In the genomic region with DNA sequence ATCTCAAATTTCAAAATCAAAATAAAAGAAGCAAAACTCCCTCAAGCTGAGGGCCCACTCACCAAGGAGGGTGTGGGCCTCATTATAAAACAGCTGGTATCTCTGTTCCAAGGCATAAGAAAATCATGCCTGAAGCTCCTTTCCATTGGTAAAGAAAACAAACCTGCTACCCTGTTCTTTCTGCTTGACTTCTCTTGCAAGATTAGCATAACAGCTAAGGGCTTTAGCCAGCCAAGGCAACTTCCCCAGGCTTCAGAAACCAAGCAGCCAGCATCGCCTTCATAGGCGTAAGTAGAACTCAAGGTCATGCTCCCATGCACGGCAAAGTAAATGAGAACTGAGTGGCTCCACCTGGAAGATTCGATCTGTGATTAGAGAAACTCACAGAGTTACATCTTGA, we compare ENCODE assay signal across 2 cellular contexts.
TF ChIP-seq lines count a peak whose summit lies in the region.

No MANE protein-coding gene starts in this region.

TF ChIP-seq in GM23338, 12 proteins besides CTCF, POLR2A, EP300 and RAD21 (continues in another document):
- TF ChIP-seq, protein P1, sequence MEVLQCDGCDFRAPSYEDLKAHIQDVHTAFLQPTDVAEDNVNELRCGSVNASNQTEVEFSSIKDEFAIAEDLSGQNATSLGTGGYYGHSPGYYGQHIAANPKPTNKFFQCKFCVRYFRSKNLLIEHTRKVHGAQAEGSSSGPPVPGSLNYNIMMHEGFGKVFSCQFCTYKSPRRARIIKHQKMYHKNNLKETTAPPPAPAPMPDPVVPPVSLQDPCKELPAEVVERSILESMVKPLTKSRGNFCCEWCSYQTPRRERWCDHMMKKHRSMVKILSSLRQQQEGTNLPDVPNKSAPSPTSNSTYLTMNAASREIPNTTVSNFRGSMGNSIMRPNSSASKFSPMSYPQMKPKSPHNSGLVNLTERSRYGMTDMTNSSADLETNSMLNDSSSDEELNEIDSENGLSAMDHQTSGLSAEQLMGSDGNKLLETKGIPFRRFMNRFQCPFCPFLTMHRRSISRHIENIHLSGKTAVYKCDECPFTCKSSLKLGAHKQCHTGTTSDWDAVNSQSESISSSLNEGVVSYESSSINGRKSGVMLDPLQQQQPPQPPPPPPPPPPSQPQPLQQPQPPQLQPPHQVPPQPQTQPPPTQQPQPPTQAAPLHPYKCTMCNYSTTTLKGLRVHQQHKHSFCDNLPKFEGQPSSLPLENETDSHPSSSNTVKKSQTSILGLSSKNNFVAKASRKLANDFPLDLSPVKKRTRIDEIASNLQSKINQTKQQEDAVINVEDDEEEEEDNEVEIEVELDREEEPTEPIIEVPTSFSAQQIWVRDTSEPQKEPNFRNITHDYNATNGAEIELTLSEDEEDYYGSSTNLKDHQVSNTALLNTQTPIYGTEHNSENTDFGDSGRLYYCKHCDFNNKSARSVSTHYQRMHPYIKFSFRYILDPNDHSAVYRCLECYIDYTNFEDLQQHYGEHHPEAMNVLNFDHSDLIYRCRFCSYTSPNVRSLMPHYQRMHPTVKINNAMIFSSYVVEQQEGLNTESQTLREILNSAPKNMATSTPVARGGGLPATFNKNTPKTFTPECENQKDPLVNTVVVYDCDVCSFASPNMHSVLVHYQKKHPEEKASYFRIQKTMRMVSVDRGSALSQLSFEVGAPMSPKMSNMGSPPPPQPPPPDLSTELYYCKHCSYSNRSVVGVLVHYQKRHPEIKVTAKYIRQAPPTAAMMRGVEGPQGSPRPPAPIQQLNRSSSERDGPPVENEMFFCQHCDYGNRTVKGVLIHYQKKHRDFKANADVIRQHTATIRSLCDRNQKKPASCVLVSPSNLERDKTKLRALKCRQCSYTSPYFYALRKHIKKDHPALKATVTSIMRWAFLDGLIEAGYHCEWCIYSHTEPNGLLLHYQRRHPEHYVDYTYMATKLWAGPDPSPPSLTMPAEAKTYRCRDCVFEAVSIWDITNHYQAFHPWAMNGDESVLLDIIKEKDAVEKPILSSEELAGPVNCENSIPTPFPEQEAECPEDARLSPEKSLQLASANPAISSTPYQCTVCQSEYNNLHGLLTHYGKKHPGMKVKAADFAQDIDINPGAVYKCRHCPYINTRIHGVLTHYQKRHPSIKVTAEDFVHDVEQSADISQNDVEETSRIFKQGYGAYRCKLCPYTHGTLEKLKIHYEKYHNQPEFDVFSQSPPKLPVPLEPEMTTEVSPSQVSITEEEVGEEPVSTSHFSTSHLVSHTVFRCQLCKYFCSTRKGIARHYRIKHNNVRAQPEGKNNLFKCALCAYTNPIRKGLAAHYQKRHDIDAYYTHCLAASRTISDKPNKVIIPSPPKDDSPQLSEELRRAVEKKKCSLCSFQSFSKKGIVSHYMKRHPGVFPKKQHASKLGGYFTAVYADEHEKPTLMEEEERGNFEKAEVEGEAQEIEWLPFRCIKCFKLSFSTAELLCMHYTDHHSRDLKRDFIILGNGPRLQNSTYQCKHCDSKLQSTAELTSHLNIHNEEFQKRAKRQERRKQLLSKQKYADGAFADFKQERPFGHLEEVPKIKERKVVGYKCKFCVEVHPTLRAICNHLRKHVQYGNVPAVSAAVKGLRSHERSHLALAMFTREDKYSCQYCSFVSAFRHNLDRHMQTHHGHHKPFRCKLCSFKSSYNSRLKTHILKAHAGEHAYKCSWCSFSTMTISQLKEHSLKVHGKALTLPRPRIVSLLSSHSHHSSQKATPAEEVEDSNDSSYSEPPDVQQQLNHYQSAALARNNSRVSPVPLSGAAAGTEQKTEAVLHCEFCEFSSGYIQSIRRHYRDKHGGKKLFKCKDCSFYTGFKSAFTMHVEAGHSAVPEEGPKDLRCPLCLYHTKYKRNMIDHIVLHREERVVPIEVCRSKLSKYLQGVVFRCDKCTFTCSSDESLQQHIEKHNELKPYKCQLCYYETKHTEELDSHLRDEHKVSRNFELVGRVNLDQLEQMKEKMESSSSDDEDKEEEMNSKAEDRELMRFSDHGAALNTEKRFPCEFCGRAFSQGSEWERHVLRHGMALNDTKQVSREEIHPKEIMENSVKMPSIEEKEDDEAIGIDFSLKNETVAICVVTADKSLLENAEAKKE (CRISPR knock-in tag; IDR thresholded peaks at IDR 0.05): no peak
- TF ChIP-seq ZNF331 (CRISPR knock-in tag; IDR thresholded peaks at IDR 0.05; ENCODE audit: low read depth) (no peak), ZNF114 (CRISPR knock-in tag; IDR thresholded peaks at IDR 0.05) (no peak), NANOG (IDR thresholded peaks at IDR 0.05; ENCODE audit: borderline replicate concordance) (no peak), POLR2AphosphoS5 (IDR thresholded peaks at IDR 0.05; ENCODE audit: low read depth) (no peak), JUNB (IDR thresholded peaks at IDR 0.05; ENCODE audit: unreplicated experiment) (no peak), EZH2 (IDR thresholded peaks at IDR 0.05; ENCODE audit: low read depth, unreplicated experiment) (no peak), STAT1 (IDR thresholded peaks at IDR 0.05; ENCODE audit: unreplicated experiment) (no peak)
- TF ChIP-seq, protein P2, sequence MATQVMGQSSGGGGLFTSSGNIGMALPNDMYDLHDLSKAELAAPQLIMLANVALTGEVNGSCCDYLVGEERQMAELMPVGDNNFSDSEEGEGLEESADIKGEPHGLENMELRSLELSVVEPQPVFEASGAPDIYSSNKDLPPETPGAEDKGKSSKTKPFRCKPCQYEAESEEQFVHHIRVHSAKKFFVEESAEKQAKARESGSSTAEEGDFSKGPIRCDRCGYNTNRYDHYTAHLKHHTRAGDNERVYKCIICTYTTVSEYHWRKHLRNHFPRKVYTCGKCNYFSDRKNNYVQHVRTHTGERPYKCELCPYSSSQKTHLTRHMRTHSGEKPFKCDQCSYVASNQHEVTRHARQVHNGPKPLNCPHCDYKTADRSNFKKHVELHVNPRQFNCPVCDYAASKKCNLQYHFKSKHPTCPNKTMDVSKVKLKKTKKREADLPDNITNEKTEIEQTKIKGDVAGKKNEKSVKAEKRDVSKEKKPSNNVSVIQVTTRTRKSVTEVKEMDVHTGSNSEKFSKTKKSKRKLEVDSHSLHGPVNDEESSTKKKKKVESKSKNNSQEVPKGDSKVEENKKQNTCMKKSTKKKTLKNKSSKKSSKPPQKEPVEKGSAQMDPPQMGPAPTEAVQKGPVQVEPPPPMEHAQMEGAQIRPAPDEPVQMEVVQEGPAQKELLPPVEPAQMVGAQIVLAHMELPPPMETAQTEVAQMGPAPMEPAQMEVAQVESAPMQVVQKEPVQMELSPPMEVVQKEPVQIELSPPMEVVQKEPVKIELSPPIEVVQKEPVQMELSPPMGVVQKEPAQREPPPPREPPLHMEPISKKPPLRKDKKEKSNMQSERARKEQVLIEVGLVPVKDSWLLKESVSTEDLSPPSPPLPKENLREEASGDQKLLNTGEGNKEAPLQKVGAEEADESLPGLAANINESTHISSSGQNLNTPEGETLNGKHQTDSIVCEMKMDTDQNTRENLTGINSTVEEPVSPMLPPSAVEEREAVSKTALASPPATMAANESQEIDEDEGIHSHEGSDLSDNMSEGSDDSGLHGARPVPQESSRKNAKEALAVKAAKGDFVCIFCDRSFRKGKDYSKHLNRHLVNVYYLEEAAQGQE (IDR thresholded peaks at IDR 0.05; ENCODE audit: unreplicated experiment): no peak
- TF ChIP-seq, protein P3, sequence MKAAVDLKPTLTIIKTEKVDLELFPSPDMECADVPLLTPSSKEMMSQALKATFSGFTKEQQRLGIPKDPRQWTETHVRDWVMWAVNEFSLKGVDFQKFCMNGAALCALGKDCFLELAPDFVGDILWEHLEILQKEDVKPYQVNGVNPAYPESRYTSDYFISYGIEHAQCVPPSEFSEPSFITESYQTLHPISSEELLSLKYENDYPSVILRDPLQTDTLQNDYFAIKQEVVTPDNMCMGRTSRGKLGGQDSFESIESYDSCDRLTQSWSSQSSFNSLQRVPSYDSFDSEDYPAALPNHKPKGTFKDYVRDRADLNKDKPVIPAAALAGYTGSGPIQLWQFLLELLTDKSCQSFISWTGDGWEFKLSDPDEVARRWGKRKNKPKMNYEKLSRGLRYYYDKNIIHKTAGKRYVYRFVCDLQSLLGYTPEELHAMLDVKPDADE (IDR thresholded peaks at IDR 0.05): no peak

TF ChIP-seq in WTC11, 78 proteins besides CTCF, POLR2A, EP300 and RAD21 (continued from another document):
- TF ChIP-seq, protein P4, sequence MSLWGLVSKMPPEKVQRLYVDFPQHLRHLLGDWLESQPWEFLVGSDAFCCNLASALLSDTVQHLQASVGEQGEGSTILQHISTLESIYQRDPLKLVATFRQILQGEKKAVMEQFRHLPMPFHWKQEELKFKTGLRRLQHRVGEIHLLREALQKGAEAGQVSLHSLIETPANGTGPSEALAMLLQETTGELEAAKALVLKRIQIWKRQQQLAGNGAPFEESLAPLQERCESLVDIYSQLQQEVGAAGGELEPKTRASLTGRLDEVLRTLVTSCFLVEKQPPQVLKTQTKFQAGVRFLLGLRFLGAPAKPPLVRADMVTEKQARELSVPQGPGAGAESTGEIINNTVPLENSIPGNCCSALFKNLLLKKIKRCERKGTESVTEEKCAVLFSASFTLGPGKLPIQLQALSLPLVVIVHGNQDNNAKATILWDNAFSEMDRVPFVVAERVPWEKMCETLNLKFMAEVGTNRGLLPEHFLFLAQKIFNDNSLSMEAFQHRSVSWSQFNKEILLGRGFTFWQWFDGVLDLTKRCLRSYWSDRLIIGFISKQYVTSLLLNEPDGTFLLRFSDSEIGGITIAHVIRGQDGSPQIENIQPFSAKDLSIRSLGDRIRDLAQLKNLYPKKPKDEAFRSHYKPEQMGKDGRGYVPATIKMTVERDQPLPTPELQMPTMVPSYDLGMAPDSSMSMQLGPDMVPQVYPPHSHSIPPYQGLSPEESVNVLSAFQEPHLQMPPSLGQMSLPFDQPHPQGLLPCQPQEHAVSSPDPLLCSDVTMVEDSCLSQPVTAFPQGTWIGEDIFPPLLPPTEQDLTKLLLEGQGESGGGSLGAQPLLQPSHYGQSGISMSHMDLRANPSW (CRISPR knock-in tag; conservative IDR thresholded peaks at IDR 0.05; ENCODE audit: low read depth): no peak
